Comparison of ENCODE assay signal across 1 cellular context in the genomic region with DNA sequence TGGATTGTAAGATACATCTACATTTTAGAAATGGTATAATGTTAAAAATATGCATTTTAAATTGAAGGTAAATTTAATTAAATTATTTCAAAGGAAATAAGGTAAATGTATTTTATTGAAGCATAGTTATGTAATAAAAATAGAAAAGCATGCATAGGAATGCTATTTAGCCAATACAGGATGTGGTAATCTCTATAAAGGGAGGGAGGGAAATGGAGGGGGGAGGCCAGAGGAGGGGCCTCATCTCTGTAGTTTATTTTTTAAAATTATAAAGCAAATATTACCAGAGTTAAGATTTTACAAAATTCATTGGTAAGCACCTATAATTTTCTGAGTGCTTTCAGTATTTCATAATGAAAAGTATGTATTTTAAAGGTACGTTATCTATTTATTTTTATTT.
TF ChIP-seq lines count a peak whose summit lies in the region.

No MANE protein-coding gene starts in this region.

TF ChIP-seq in HepG2, 621 proteins besides CTCF, POLR2A, EP300 and RAD21:
- no peak for TF ChIP-seq NFYC (CRISPR knock-in tag; IDR thresholded peaks at IDR 0.05)
- TF ChIP-seq MXD4 (CRISPR knock-in tag; IDR thresholded peaks at IDR 0.05) = no peak
- TF ChIP-seq HNRNPUL1 (IDR thresholded peaks at IDR 0.05; ENCODE audit: low read depth, low read length) = no peak
- no peak for TF ChIP-seq ZNF784 (CRISPR knock-in tag; IDR thresholded peaks at IDR 0.05; ENCODE audit: borderline replicate concordance)
- no peak for TF ChIP-seq THAP7 (CRISPR knock-in tag; IDR thresholded peaks at IDR 0.05)
- TF ChIP-seq, protein P1, sequence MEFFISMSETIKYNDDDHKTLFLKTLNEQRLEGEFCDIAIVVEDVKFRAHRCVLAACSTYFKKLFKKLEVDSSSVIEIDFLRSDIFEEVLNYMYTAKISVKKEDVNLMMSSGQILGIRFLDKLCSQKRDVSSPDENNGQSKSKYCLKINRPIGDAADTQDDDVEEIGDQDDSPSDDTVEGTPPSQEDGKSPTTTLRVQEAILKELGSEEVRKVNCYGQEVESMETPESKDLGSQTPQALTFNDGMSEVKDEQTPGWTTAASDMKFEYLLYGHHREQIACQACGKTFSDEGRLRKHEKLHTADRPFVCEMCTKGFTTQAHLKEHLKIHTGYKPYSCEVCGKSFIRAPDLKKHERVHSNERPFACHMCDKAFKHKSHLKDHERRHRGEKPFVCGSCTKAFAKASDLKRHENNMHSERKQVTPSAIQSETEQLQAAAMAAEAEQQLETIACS (CRISPR knock-in tag; IDR thresholded peaks at IDR 0.05) = no peak
- TF ChIP-seq, protein P2, sequence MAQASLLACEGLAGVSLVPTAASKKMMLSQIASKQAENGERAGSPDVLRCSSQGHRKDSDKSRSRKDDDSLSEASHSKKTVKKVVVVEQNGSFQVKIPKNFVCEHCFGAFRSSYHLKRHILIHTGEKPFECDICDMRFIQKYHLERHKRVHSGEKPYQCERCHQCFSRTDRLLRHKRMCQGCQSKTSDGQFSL (CRISPR knock-in tag; IDR thresholded peaks at IDR 0.05) = no peak
- no peak for TF ChIP-seq ZBTB21 (CRISPR knock-in tag; IDR thresholded peaks at IDR 0.05)
- no peak for TF ChIP-seq IRX3 (CRISPR knock-in tag; IDR thresholded peaks at IDR 0.05; ENCODE audit: borderline replicate concordance, low read depth)
- TF ChIP-seq SP2 (CRISPR knock-in tag; IDR thresholded peaks at IDR 0.05) = no peak
- no peak for TF ChIP-seq AGO1 (IDR thresholded peaks at IDR 0.05; ENCODE audit: low read depth, low read length, poor library complexity, severe bottlenecking)
- TF ChIP-seq REST (IDR thresholded peaks at IDR 0.05; ENCODE audit: borderline replicate concordance in 1 of 2, low read depth in 1 of 2, low read length in 2 of 2) = no peak
- TF ChIP-seq KLF9 (CRISPR knock-in tag; IDR thresholded peaks at IDR 0.05; ENCODE audit: low read depth) = no peak
